ENCODE assay signal across 8 cellular contexts in the genomic region with DNA sequence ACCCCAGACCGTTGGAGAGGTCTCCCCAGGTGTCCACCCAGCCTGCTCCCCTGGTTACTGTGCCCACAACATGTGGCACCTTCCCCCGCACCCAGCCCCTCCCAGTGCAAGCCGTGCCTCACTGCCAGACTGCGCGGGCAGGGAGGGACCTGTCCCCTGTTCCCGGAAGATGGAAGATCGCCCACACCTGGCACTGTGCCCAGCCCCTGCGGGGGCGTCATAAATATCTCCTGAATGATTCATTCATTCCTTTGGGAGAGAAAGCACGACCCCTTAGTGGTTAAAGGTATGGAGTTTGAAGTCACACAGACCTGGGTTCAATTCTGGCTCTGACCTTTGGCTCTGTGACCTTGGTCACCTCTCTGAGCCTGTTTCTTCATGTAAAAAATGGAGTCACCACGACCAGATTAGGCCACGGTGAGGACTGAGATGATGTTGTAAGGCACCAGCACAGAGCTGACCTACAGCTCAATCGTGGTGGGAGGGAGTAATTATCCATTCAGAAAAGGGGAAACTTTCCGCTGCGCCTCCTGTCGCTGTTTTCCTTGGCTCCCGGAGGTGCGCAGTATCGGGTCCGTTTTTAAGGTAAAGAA. TPM values are rescaled to one million over a fixed set of nuclear protein-coding genes. Genes with fewer than 3 reads are reported as not detected.
A peak's percentile ranks its signal among the peaks of the same experiment; 100 is the strongest.
DNase-seq lines count a peak whose midpoint lies in the region; ATAC-seq, FAIRE-seq and TF ChIP-seq lines count a peak whose summit lies in the region.

No MANE protein-coding gene starts in this region.

- intact Hi-C loops in endothelial cell of umbilical vein (cut with micrococcal nuclease) = loop anchor here (5.0 kb wide), 1 partner anchor 40 kb away; no protein-coding TSS in a partner anchor

- POLR2A ChIA-PET in endothelial cell of umbilical vein (lab: Charles Lee) = interaction anchor here (0.6 kb wide), 1 partner anchor 10 kb away, joined by 3 read pairs; no protein-coding TSS in a partner anchor

- no peaks in the 10 kb centered on the region for H3K79me2 ChIP-seq in endothelial cell of umbilical vein (ENCODE audit: control insufficient read depth, insufficient read depth, low read length)

- peak overlapping the region; percentile 52 for H3K4me2 ChIP-seq in endothelial cell of umbilical vein (ENCODE audit: insufficient read depth, low read length)

- dilution Hi-C loops in endothelial cell of umbilical vein (cut with MboI; ENCODE audit: extremely low pct_ligation_motif_present, low sequenced_read_pairs) = no loop called here

- CTCF ChIA-PET in endothelial cell of umbilical vein (lab: Charles Lee) = interaction anchor here (0.7 to 2.2 kb wide), 25 partner anchors 8 to 615 kb away, joined by 3 to 11 read pairs (median 4); a partner anchor contains a TSS

- ATAC-seq in HG02840 (IDR thresholded peaks at IDR 0.05; ENCODE audit: low FRiP score, unreplicated experiment) (no peak), HG03432 (IDR thresholded peaks at IDR 0.05; ENCODE audit: unreplicated experiment) (no peak), GM18520 (IDR thresholded peaks at IDR 0.05; ENCODE audit: unreplicated experiment) (no peak)

- H3K4me3 ChIP-seq in endothelial cell of umbilical vein (replicated peaks in 1 of 3; ENCODE audit: insufficient read depth in 1 of 3, low read depth in 1 of 3, low read length in 3 of 3) = no peak overlapping the region

- H3K9ac ChIP-seq in endothelial cell of umbilical vein (replicated peaks; ENCODE audit: extremely low read depth, insufficient read depth, low read length) = no peak overlapping the region

- peaks cover 20 to 21% of the 10 kb centered on the region in 2 experiments for H3K27me3 ChIP-seq in endothelial cell of umbilical vein (ENCODE audit: control insufficient read depth in 2 of 2, insufficient read depth in 2 of 2, low read length in 2 of 2)

- TF ChIP-seq CTCF in endothelial cell of umbilical vein (IDR thresholded peaks at IDR 0.05; ENCODE audit: extremely low read depth in 1 of 2, insufficient read depth in 1 of 2, low read depth in 1 of 2, low read length in 2 of 2) = no peak

- no peak for TF ChIP-seq POLR2A in endothelial cell of umbilical vein (IDR thresholded peaks at IDR 0.05; ENCODE audit: low read depth, low read length)

- H3K36me3 ChIP-seq in endothelial cell of umbilical vein (ENCODE audit: control insufficient read depth in 2 of 2, extremely low read depth in 1 of 2, insufficient read depth in 2 of 2, low read length in 2 of 2) = no peaks in the 10 kb centered on the region

- H3K9me3 ChIP-seq in endothelial cell of umbilical vein (replicated peaks; ENCODE audit: control insufficient read depth, insufficient read depth, low read length) = no peaks in the 10 kb centered on the region

- FAIRE-seq in endothelial cell of umbilical vein (lab: Jason Lieb, UNC) = no peak

- peaks cover 6% of the 10 kb centered on the region for H3K4me1 ChIP-seq in endothelial cell of umbilical vein (ENCODE audit: control insufficient read depth, extremely low read depth, insufficient read depth, low read length)

- BruUV-seq in endothelial cell of umbilical vein (replicated peaks; lab: Mats Ljungman, UMichigan) = no TSS peak

- no peak overlapping the region for H2AFZ ChIP-seq in endothelial cell of umbilical vein (ENCODE audit: low read depth, low read length)

- H3K27ac ChIP-seq in endothelial cell of umbilical vein (ENCODE audit: insufficient read depth, low read depth, low read length) = no peak overlapping the region

- DNase-seq in ELR (ENCODE audit: low read depth) (peak; percentile 64), NCI-H69 (lab: John Stamatoyannopoulos, UW) (peak; percentile 91), endothelial cell of umbilical vein (ENCODE audit: low read depth, low spot score) (no peak), nucleus accumbens (lab: John Stamatoyannopoulos, UW) (peak in 29 of 56 donors; percentile 12 to 78 (median 31))
- DNase-seq in stimulated activated CD8-positive, alpha-beta memory T cell treated with anti-CD3 and anti-CD28 coated beads, Interleukin-4, amount 100 ng/mL, for 48 hours = no peak

- H4K20me1 ChIP-seq in endothelial cell of umbilical vein (replicated peaks; ENCODE audit: control insufficient read depth, extremely low read depth, insufficient read depth, low read length) = no peaks in the 10 kb centered on the region

- H3K9me1 ChIP-seq in endothelial cell of umbilical vein (replicated peaks; ENCODE audit: control insufficient read depth, extremely low read depth, insufficient read depth, low read length) = no peaks in the 10 kb centered on the region

TF ChIP-seq in endothelial cell of umbilical vein, 7 proteins besides CTCF, POLR2A, EP300 and RAD21:
- TF ChIP-seq GATA2 (IDR thresholded peaks at IDR 0.05; ENCODE audit: insufficient read depth, insufficient read length, low read depth, low read length) = no peak
- no peak for TF ChIP-seq FOS (IDR thresholded peaks at IDR 0.05; ENCODE audit: borderline replicate concordance, insufficient read depth, low read length)
- TF ChIP-seq EZH2 (IDR thresholded peaks at IDR 0.05; ENCODE audit: borderline replicate concordance, low read depth, low read length, severe bottlenecking) = no peak
- no peak for TF ChIP-seq POLR2AphosphoS5 (IDR thresholded peaks at IDR 0.05; ENCODE audit: insufficient read depth, low read depth, low read length)
- no peak for TF ChIP-seq MYC (IDR thresholded peaks at IDR 0.05; ENCODE audit: low read depth, low read length)
- TF ChIP-seq JUN (IDR thresholded peaks at IDR 0.05; ENCODE audit: borderline replicate concordance, insufficient read depth, insufficient read length, low read depth) = no peak
- TF ChIP-seq, protein P1, sequence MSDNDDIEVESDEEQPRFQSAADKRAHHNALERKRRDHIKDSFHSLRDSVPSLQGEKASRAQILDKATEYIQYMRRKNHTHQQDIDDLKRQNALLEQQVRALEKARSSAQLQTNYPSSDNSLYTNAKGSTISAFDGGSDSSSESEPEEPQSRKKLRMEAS (IDR thresholded peaks at IDR 0.05; ENCODE audit: insufficient read depth, insufficient read length) = no peak
TF ChIP-seq in endothelial cell of umbilical vein: peak in this region for 0.

RNA-seq across cellular contexts. Expression of a gene that starts 0.5 kb away (rescaled TPM):
- total RNA-seq in endothelial cell of umbilical vein = not detected in 2 replicates
- polyA plus RNA-seq in endothelial cell of umbilical vein = not detected in 2 replicates
- not detected in 2 replicates for polyA plus RNA-seq in endothelial cell of umbilical vein (2011; cell fraction: cytosol; rRNA removed)
- not detected in 2 replicates for polyA plus RNA-seq in endothelial cell of umbilical vein (2011; cell fraction: nucleus; rRNA removed)
- polyA plus RNA-seq in endothelial cell of umbilical vein (2012) = not detected in 2 replicates
- not detected in 2 replicates for polyA minus RNA-seq in endothelial cell of umbilical vein
- 16.8 TPM for polyA minus RNA-seq in endothelial cell of umbilical vein (2011; cell fraction: cytosol; rRNA and poly(A)+ RNA removed)
- polyA minus RNA-seq in endothelial cell of umbilical vein (2011; cell fraction: nucleus; rRNA and poly(A)+ RNA removed) = not detected in 2 replicates

RNA-seq across cellular contexts. Expression of a gene that starts 34.2 kb away (rescaled TPM):
- 10.5 and 10.6 TPM in 2 replicates for total RNA-seq in endothelial cell of umbilical vein
- 17.9 and 26.0 TPM in 2 replicates for polyA plus RNA-seq in endothelial cell of umbilical vein
- polyA plus RNA-seq in endothelial cell of umbilical vein (2011; cell fraction: cytosol; rRNA removed) = 7.9 and 13.0 TPM in 2 replicates
- 3.2 and 4.0 TPM in 2 replicates for polyA plus RNA-seq in endothelial cell of umbilical vein (2011; cell fraction: nucleus; rRNA removed)
- 8.9 and 19.2 TPM in 2 replicates for polyA plus RNA-seq in endothelial cell of umbilical vein (2012)
- 5.2 and 5.9 TPM in 2 replicates for polyA minus RNA-seq in endothelial cell of umbilical vein
- polyA minus RNA-seq in endothelial cell of umbilical vein (2011; cell fraction: cytosol; rRNA and poly(A)+ RNA removed) = 21.8 TPM
- polyA minus RNA-seq in endothelial cell of umbilical vein (2011; cell fraction: nucleus; rRNA and poly(A)+ RNA removed) = 1.1 and 2.9 TPM in 2 replicates

RNA-seq across cellular contexts. Expression of a gene that starts 47.3 kb away (rescaled TPM):
- not detected in 2 replicates for total RNA-seq in endothelial cell of umbilical vein
- not detected in 2 replicates for polyA plus RNA-seq in endothelial cell of umbilical vein
- polyA plus RNA-seq in endothelial cell of umbilical vein (2011; cell fraction: cytosol; rRNA removed) = not detected in 2 replicates
- polyA plus RNA-seq in endothelial cell of umbilical vein (2011; cell fraction: nucleus; rRNA removed) = not detected in 2 replicates
- polyA plus RNA-seq in endothelial cell of umbilical vein (2012) = not detected in 2 replicates
- polyA minus RNA-seq in endothelial cell of umbilical vein = not detected in 2 replicates
- polyA minus RNA-seq in endothelial cell of umbilical vein (2011; cell fraction: cytosol; rRNA and poly(A)+ RNA removed) = 14.4 TPM
- polyA minus RNA-seq in endothelial cell of umbilical vein (2011; cell fraction: nucleus; rRNA and poly(A)+ RNA removed) = 0.38 TPM in 1 of 2 replicates, not detected in the other

Comparison
In these comparisons a context has a peak if more than half of its experiments do, and no peak if none do; other contexts are left out.
1. DNase-seq: peak in ELR (single experiment), NCI-H69 (single experiment) and nucleus accumbens (29 of 56); none in endothelial cell of umbilical vein (single experiment) and stimulated activated CD8-positive, alpha-beta memory T cell treated with anti-CD3 and anti-CD28 coated beads, Interleukin-4, amount 100 ng/mL, for 48 hours (single experiment).